16 cellular contexts compared by ENCODE assay signal in the genomic region with DNA sequence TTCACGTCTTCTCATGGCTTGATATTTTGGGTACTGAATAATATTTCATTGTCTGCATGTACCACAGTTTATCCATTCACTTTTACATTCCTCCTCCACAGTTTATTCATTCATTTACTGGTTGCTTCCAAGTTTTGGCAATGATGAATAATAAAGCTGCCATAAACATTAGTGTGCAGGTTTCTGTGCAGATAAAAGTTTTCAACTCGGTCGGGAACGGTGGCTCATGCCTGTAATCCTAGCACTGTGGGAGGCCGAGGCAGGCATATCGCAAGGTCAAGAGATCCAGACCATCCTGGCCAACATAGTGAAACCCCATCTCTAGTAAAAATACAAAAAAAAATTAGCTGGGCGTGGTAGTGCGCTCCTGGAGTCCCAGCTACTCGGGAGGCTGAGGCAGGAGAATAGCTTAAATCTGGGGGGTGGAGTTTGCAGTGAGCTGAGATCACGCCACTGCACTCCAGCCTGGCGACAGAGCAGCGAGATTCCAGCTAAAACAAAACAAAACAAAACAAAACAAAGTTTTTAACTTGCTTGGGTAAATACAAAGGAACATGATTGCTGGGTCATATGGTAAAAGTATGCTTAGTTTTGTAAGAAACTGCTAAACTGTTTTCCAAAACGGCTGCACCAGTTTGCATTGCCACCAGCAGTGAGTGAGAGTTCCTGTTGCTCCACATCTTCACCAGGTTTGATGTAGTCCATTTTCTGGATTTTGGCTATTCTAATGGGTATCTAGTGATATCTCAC.
"Had no signal": no experiment of that assay in that cellular context is flagged by ENCODE, and none has a peak within 500 bp of the region (broad histone marks: within the 10 kb centered on the region; RNA-seq: fewer than 3 reads in every experiment).

No MANE protein-coding gene starts in this region.

- H3K27me3 ChIP-seq: spleen, upper lobe of left lung had no signal

- H3K27me3 Mint-ChIP-seq: activated CD4-positive, alpha-beta memory T cell treated with anti-CD3 and anti-CD28 coated beads for 36 hours; activated naive CD8-positive, alpha-beta T cell treated with anti-CD3 and anti-CD28 coated beads, Interleukin-2, amount 10 ng/mL, durations not matched to agents 7 days and 5 days; effector memory CD8-positive, alpha-beta T cell; stimulated activated naive B cell treated with anti-CD40 and anti-IgM and Interleukin-4, amounts not matched to agents 10 μg/mL and 1 μg/mL and 100 μg/mL, for 72 hours had no signal

- H3K27ac Mint-ChIP-seq: activated CD4-positive, alpha-beta memory T cell treated with anti-CD3 and anti-CD28 coated beads for 36 hours; activated naive CD8-positive, alpha-beta T cell treated with anti-CD3 and anti-CD28 coated beads, Interleukin-2, amount 10 ng/mL, durations not matched to agents 7 days and 5 days; natural killer cell; stimulated activated naive B cell treated with anti-CD40 and anti-IgM and Interleukin-4, amounts not matched to agents 10 μg/mL and 1 μg/mL and 100 μg/mL, for 72 hours had no signal

- DNase-seq: activated CD4-positive, alpha-beta memory T cell treated with anti-CD3 and anti-CD28 coated beads for 36 hours; activated CD4-positive, alpha-beta T cell treated with anti-CD3 and anti-CD28 coated beads for 1 hour; activated naive CD8-positive, alpha-beta T cell treated with anti-CD3 and anti-CD28 coated beads, Interleukin-2, amount 10 ng/mL, durations not matched to agents 7 days and 5 days; activated T-cell treated with anti-CD3 and anti-CD28 coated beads, Interleukin-2, amount 50 U/mL, for 4 hours; central memory CD4-positive, alpha-beta T cell; effector memory CD8-positive, alpha-beta T cell; foreskin melanocyte; head of caudate nucleus; natural killer cell; spleen; stimulated activated CD4-positive, alpha-beta T cell treated with anti-CD3 and anti-CD28 coated beads, Interleukin-1b, Interleukin-23, amount 100 ng/mL, for 48 hours; stimulated activated naive B cell treated with anti-CD40 and anti-IgM and Interleukin-4, amounts not matched to agents 10 μg/mL and 1 μg/mL and 100 μg/mL, for 72 hours; T1000; upper lobe of left lung had no signal

- H3K9me3 Mint-ChIP-seq: activated CD4-positive, alpha-beta memory T cell treated with anti-CD3 and anti-CD28 coated beads for 36 hours; activated T-cell treated with anti-CD3 and anti-CD28 coated beads, Interleukin-2, amount 50 U/mL, for 4 hours; effector memory CD8-positive, alpha-beta T cell; natural killer cell; stimulated activated naive B cell treated with anti-CD40 and anti-IgM and Interleukin-4, amounts not matched to agents 10 μg/mL and 1 μg/mL and 100 μg/mL, for 72 hours had no signal

- H3K27ac ChIP-seq: epithelial cell of prostate, spleen, upper lobe of left lung had no signal

- ATAC-seq: activated T-cell treated with anti-CD3 and anti-CD28 coated beads, Interleukin-2, amount 50 U/mL, for 4 hours; effector memory CD8-positive, alpha-beta T cell; natural killer cell; sciatic nerve; stimulated activated naive B cell treated with anti-CD40 and anti-IgM and Interleukin-4, amounts not matched to agents 10 μg/mL and 1 μg/mL and 100 μg/mL, for 72 hours had no signal

- H3K9me3 ChIP-seq: spleen, upper lobe of left lung had no signal

- H3K4me3 ChIP-seq: spleen, upper lobe of left lung had no signal

- H3K36me3 Mint-ChIP-seq: natural killer cell had no signal

- H3K4me3 Mint-ChIP-seq: activated CD4-positive, alpha-beta memory T cell treated with anti-CD3 and anti-CD28 coated beads for 36 hours; activated naive CD8-positive, alpha-beta T cell treated with anti-CD3 and anti-CD28 coated beads, Interleukin-2, amount 10 ng/mL, durations not matched to agents 7 days and 5 days; activated T-cell treated with anti-CD3 and anti-CD28 coated beads, Interleukin-2, amount 50 U/mL, for 4 hours; effector memory CD8-positive, alpha-beta T cell; natural killer cell; stimulated activated naive B cell treated with anti-CD40 and anti-IgM and Interleukin-4, amounts not matched to agents 10 μg/mL and 1 μg/mL and 100 μg/mL, for 72 hours had no signal
